Comparison of ENCODE assay signal across 20 cellular contexts in genomic region chr12:132713123-132713522, GRCh38. TPM values are rescaled to one million over a fixed set of nuclear protein-coding genes. Genes with fewer than 3 reads are reported as not detected.
A peak's percentile ranks its signal among the peaks of the same experiment; 100 is the strongest.
DNase-seq lines count a peak whose midpoint lies in the region; ATAC-seq and TF ChIP-seq lines count a peak whose summit lies in the region.
"Had no signal": no experiment of that assay in that cellular context is flagged by ENCODE, and none has a peak within 500 bp of the region (broad histone marks: within the 10 kb centered on the region; RNA-seq: fewer than 3 reads in every experiment).

No MANE protein-coding gene starts in this region.

- H3K36me3 ChIP-seq in vagina = peaks cover 4 to 22% of the 10 kb centered on the region in 2 donors

- CTCF ChIA-PET in activated CD8-positive, alpha-beta T cell treated with anti-CD3 and anti-CD28 coated beads for 36 hours (lab: Charles Lee) = no interaction called here

- no peaks in the 10 kb centered on the region for H3K27me3 Mint-ChIP-seq in stimulated activated naive CD8-positive, alpha-beta T cell treated with anti-CD3 and anti-CD28 coated beads, Interleukin-15, Interleukin-2, amounts not matched to agents 100 ng/mL and 50 ng/mL, for 24 hours
- no peaks in the 10 kb centered on the region for H3K27me3 Mint-ChIP-seq in stimulated activated naive CD8-positive, alpha-beta T cell treated with anti-CD3 and anti-CD28 coated beads, Interleukin-15, amount 100 ng/mL, for 72 hours
- no peaks in the 10 kb centered on the region for H3K27me3 Mint-ChIP-seq in activated CD8-positive, alpha-beta T cell treated with anti-CD3 and anti-CD28 coated beads for 36 hours
- H3K27me3 Mint-ChIP-seq: central memory CD8-positive, alpha-beta T cell had no signal

- intact Hi-C loops in activated CD8-positive, alpha-beta T cell treated with anti-CD3 and anti-CD28 coated beads for 36 hours (cut with micrococcal nuclease) = no loop called here
- intact Hi-C loops in vagina (cut with DNase I) = no loop called here

- DNase-seq in stimulated activated naive CD8-positive, alpha-beta T cell treated with anti-CD3 and anti-CD28 coated beads, Interleukin-15, amount 100 ng/mL, for 72 hours = no peak
- no peak for DNase-seq in activated CD8-positive, alpha-beta T cell treated with anti-CD3 and anti-CD28 coated beads for 36 hours
- DNase-seq in epithelial cell of prostate (ENCODE audit: low read depth, low spot score) (peak; percentile 82), vagina (ENCODE audit: extremely low spot score in 2 of 2) (no peak), ecto neural progenitor cell (ENCODE audit: low spot score) (no peak), UCSD-AML1 (lab: John Stamatoyannopoulos, UW; ENCODE audit: unreplicated experiment) (no peak)
- DNase-seq: amniotic stem cell; effector CD8-positive, alpha-beta T cell; GDM1; HFFc6; NCI-H2171 treated with DMSO at 0.1 percent for 48 hours; NCI-H774; PC-3; stimulated activated naive CD8-positive, alpha-beta T cell treated with anti-CD3 and anti-CD28 coated beads, Interleukin-15, Interleukin-2, amounts not matched to agents 100 U/mL and 50 U/mL, for 24 hours; upper lobe of left lung had no signal

- POLR2A ChIA-PET in activated CD8-positive, alpha-beta T cell treated with anti-CD3 and anti-CD28 coated beads for 36 hours (lab: Charles Lee) = interaction anchor here (0.9 to 1.0 kb wide), 2 partner anchors 9 to 28 kb away, joined by 3 read pairs; no protein-coding TSS in a partner anchor

- no peak for ATAC-seq in stimulated activated naive CD8-positive, alpha-beta T cell treated with anti-CD3 and anti-CD28 coated beads, Interleukin-15, amount 100 ng/mL, for 72 hours
- ATAC-seq in activated CD8-positive, alpha-beta T cell treated with anti-CD3 and anti-CD28 coated beads for 36 hours = no peak
- ATAC-seq: activated CD4-positive, CD25-positive, alpha-beta regulatory T cell treated with anti-CD3 and anti-CD28 coated beads, Interleukin-2, amount 50 U/mL, for 24 hours; PC-3; stimulated activated naive CD8-positive, alpha-beta T cell treated with anti-CD3 and anti-CD28 coated beads, Interleukin-15, Interleukin-2, amounts not matched to agents 100 U/mL and 50 U/mL, for 24 hours had no signal

- TF ChIP-seq POLR2A in vagina (IDR thresholded peaks at IDR 0.05) = no peak

- H3K4me1 ChIP-seq in vagina = peaks cover 27% of the 10 kb centered on the region

- TF ChIP-seq CTCF in activated CD8-positive, alpha-beta T cell treated with anti-CD3 and anti-CD28 coated beads for 36 hours (IDR thresholded peaks at IDR 0.05) = no peak
- no peak for TF ChIP-seq CTCF in vagina (IDR thresholded peaks at IDR 0.05)

- H3K9me3 ChIP-seq in vagina = no peaks in the 10 kb centered on the region
- H3K9me3 ChIP-seq: SJSA1, upper lobe of left lung had no signal

- no peaks in the 10 kb centered on the region for H3K9me3 Mint-ChIP-seq in stimulated activated naive CD8-positive, alpha-beta T cell treated with anti-CD3 and anti-CD28 coated beads, Interleukin-15, Interleukin-2, amounts not matched to agents 100 ng/mL and 50 ng/mL, for 24 hours
- no peaks in the 10 kb centered on the region for H3K9me3 Mint-ChIP-seq in stimulated activated naive CD8-positive, alpha-beta T cell treated with anti-CD3 and anti-CD28 coated beads, Interleukin-15, amount 100 ng/mL, for 72 hours
- H3K9me3 Mint-ChIP-seq in activated CD8-positive, alpha-beta T cell treated with anti-CD3 and anti-CD28 coated beads for 36 hours = peaks cover 4% of the 10 kb centered on the region
- H3K9me3 Mint-ChIP-seq: HFFc6; T-helper 2 cell treated with Interferon-gamma antibody and Interleukin-4, amounts not matched to agents 5 μg/mL and 100 μg/mL, for 36 hours had no signal

- peaks cover 33% of the 10 kb centered on the region for H3K4me1 Mint-ChIP-seq in stimulated activated naive CD8-positive, alpha-beta T cell treated with anti-CD3 and anti-CD28 coated beads, Interleukin-15, Interleukin-2, amounts not matched to agents 100 ng/mL and 50 ng/mL, for 24 hours (ENCODE audit: low read depth)
- peaks cover 24% of the 10 kb centered on the region for H3K4me1 Mint-ChIP-seq in stimulated activated naive CD8-positive, alpha-beta T cell treated with anti-CD3 and anti-CD28 coated beads, Interleukin-15, amount 100 ng/mL, for 72 hours
- peaks cover 20% of the 10 kb centered on the region for H3K4me1 Mint-ChIP-seq in activated CD8-positive, alpha-beta T cell treated with anti-CD3 and anti-CD28 coated beads for 36 hours (ENCODE audit: low read depth)

- H3K27ac ChIP-seq in epithelial cell of prostate (peak overlapping the region; percentile 63), vagina (no peak overlapping the region)
- H3K27ac ChIP-seq: SJSA1, upper lobe of left lung had no signal

- no peaks in the 10 kb centered on the region for H3K27me3 ChIP-seq in vagina
- H3K27me3 ChIP-seq: SJSA1, upper lobe of left lung had no signal

- peak overlapping the region; percentile 39 for H3K4me3 Mint-ChIP-seq in stimulated activated naive CD8-positive, alpha-beta T cell treated with anti-CD3 and anti-CD28 coated beads, Interleukin-15, Interleukin-2, amounts not matched to agents 100 ng/mL and 50 ng/mL, for 24 hours
- H3K4me3 Mint-ChIP-seq in stimulated activated naive CD8-positive, alpha-beta T cell treated with anti-CD3 and anti-CD28 coated beads, Interleukin-15, amount 100 ng/mL, for 72 hours = peak overlapping the region in 1 of 2 donors; percentile 53
- no peak overlapping the region for H3K4me3 Mint-ChIP-seq in activated CD8-positive, alpha-beta T cell treated with anti-CD3 and anti-CD28 coated beads for 36 hours

- H3K36me3 Mint-ChIP-seq in stimulated activated naive CD8-positive, alpha-beta T cell treated with anti-CD3 and anti-CD28 coated beads, Interleukin-15, Interleukin-2, amounts not matched to agents 100 ng/mL and 50 ng/mL, for 24 hours (ENCODE audit: low read depth) = peaks cover 31% of the 10 kb centered on the region
- H3K36me3 Mint-ChIP-seq in activated CD8-positive, alpha-beta T cell treated with anti-CD3 and anti-CD28 coated beads for 36 hours (ENCODE audit: low read depth) = peaks cover 30% of the 10 kb centered on the region

- peak overlapping the region; percentile 40 for H3K27ac Mint-ChIP-seq in stimulated activated naive CD8-positive, alpha-beta T cell treated with anti-CD3 and anti-CD28 coated beads, Interleukin-15, Interleukin-2, amounts not matched to agents 100 ng/mL and 50 ng/mL, for 24 hours
- no peak overlapping the region for H3K27ac Mint-ChIP-seq in stimulated activated naive CD8-positive, alpha-beta T cell treated with anti-CD3 and anti-CD28 coated beads, Interleukin-15, amount 100 ng/mL, for 72 hours
- peak overlapping the region; percentile 61 for H3K27ac Mint-ChIP-seq in activated CD8-positive, alpha-beta T cell treated with anti-CD3 and anti-CD28 coated beads for 36 hours
- H3K27ac Mint-ChIP-seq: HFFc6; T-helper 2 cell treated with Interferon-gamma antibody and Interleukin-4, amounts not matched to agents 5 μg/mL and 100 μg/mL, for 36 hours had no signal

- H3K4me3 ChIP-seq in vagina = no peak overlapping the region
- H3K4me3 ChIP-seq: SJSA1, upper lobe of left lung had no signal

RNA-seq across cellular contexts. Expression of gene PGAM5, which starts 2.5 kb away (rescaled TPM):
- total RNA-seq in activated CD8-positive, alpha-beta T cell treated with anti-CD3 and anti-CD28 coated beads for 36 hours = 10 to 100 TPM; 69.6 to 73.2 TPM
- 27.0 TPM for total RNA-seq in vagina

RNA-seq across cellular contexts. Expression of gene PXMP2, which starts 25.7 kb away (rescaled TPM):
- 10 to 100 TPM; 14.3 TPM for total RNA-seq in activated CD8-positive, alpha-beta T cell treated with anti-CD3 and anti-CD28 coated beads for 36 hours
- 15.0 TPM for total RNA-seq in vagina

RNA-seq across cellular contexts. Expression of gene POLE, which starts 26.0 kb away (rescaled TPM):
- total RNA-seq in activated CD8-positive, alpha-beta T cell treated with anti-CD3 and anti-CD28 coated beads for 36 hours = 100 to 1,000 TPM; 115 to 121 TPM
- total RNA-seq in vagina = 56.7 TPM

RNA-seq across cellular contexts. Expression of gene ANKLE2, which starts 48.5 kb away (rescaled TPM):
- total RNA-seq in activated CD8-positive, alpha-beta T cell treated with anti-CD3 and anti-CD28 coated beads for 36 hours = 100 to 1,000 TPM; 103 to 108 TPM
- 63.1 TPM for total RNA-seq in vagina

Comparison
In these comparisons a context has a peak if more than half of its experiments do, and no peak if none do; other contexts are left out.
1. H3K27ac Mint-ChIP-seq: peak in stimulated activated naive CD8-positive, alpha-beta T cell treated with anti-CD3 and anti-CD28 coated beads, Interleukin-15, Interleukin-2, amounts not matched to agents 100 ng/mL and 50 ng/mL, for 24 hours (single experiment) and activated CD8-positive, alpha-beta T cell treated with anti-CD3 and anti-CD28 coated beads for 36 hours (single experiment); none in stimulated activated naive CD8-positive, alpha-beta T cell treated with anti-CD3 and anti-CD28 coated beads, Interleukin-15, amount 100 ng/mL, for 72 hours (0 of 2).